Comparison of ENCODE assay signal across 1 cellular context in genomic region chr3:124635169-124635539, GRCh38.
A peak's percentile ranks its signal among the peaks of the same experiment; 100 is the strongest.
TF ChIP-seq lines count a peak whose summit lies in the region.

No MANE protein-coding gene starts in this region.

TF ChIP-seq in HepG2, 621 proteins besides CTCF, POLR2A, EP300 and RAD21 (continued from another document and continues in another):
- TF ChIP-seq, protein P1, sequence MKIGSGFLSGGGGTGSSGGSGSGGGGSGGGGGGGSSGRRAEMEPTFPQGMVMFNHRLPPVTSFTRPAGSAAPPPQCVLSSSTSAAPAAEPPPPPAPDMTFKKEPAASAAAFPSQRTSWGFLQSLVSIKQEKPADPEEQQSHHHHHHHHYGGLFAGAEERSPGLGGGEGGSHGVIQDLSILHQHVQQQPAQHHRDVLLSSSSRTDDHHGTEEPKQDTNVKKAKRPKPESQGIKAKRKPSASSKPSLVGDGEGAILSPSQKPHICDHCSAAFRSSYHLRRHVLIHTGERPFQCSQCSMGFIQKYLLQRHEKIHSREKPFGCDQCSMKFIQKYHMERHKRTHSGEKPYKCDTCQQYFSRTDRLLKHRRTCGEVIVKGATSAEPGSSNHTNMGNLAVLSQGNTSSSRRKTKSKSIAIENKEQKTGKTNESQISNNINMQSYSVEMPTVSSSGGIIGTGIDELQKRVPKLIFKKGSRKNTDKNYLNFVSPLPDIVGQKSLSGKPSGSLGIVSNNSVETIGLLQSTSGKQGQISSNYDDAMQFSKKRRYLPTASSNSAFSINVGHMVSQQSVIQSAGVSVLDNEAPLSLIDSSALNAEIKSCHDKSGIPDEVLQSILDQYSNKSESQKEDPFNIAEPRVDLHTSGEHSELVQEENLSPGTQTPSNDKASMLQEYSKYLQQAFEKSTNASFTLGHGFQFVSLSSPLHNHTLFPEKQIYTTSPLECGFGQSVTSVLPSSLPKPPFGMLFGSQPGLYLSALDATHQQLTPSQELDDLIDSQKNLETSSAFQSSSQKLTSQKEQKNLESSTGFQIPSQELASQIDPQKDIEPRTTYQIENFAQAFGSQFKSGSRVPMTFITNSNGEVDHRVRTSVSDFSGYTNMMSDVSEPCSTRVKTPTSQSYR (CRISPR knock-in tag; IDR thresholded peaks at IDR 0.05; ENCODE audit: borderline replicate concordance): peak; percentile 5; the same call in 1 of the 2 replicates
- TF ChIP-seq FOXA3 (CRISPR knock-in tag; IDR thresholded peaks at IDR 0.05) (peak; percentile 98), BRF2 (CRISPR knock-in tag; IDR thresholded peaks at IDR 0.05) (no peak), CREB1 (IDR thresholded peaks at IDR 0.05) (no peak), CREB1 (CRISPR knock-in tag; IDR thresholded peaks at IDR 0.05) (peak; percentile 71), NCOR1 (IDR thresholded peaks at IDR 0.05; ENCODE audit: borderline replicate concordance, low read length) (peak; percentile 19; the same call in 1 of the 2 replicates), AHR (CRISPR knock-in tag; IDR thresholded peaks at IDR 0.05) (peak; percentile 28; the same call in 1 of the 2 replicates), TEAD3 (CRISPR knock-in tag; optimal IDR thresholded peaks at IDR 0.05; ENCODE audit: borderline replicate concordance) (peak; percentile 75), ZNF407 (CRISPR knock-in tag; IDR thresholded peaks at IDR 0.05; ENCODE audit: not compliant biosample characterization) (no peak), CBX1 (IDR thresholded peaks at IDR 0.05; ENCODE audit: low read depth) (no peak), ZFX (CRISPR knock-in tag; IDR thresholded peaks at IDR 0.05; ENCODE audit: low read depth) (peak; percentile 67), ZFP36 (IDR thresholded peaks at IDR 0.05; ENCODE audit: borderline replicate concordance, low read depth, low read length, partially characterized antibody) (no peak), TBL1XR1 (IDR thresholded peaks at IDR 0.05; ENCODE audit: borderline replicate concordance, low read length, partially characterized antibody) (peak; percentile 55), MEIS1 (CRISPR knock-in tag; IDR thresholded peaks at IDR 0.05; ENCODE audit: borderline replicate concordance) (no peak), NFYC (CRISPR knock-in tag; IDR thresholded peaks at IDR 0.05) (no peak), PPARG (CRISPR knock-in tag; conservative IDR thresholded peaks at IDR 0.05) (peak; percentile 87), ZNF878 (CRISPR knock-in tag; IDR thresholded peaks at IDR 0.05) (0 out of 2 replicates have a peak, but pooled peaks have one; percentile 65), MXD4 (CRISPR knock-in tag; IDR thresholded peaks at IDR 0.05) (no peak; the same call in 1 of the 2 replicates), SOX6 (IDR thresholded peaks at IDR 0.05) (no peak), SOX6 (CRISPR knock-in tag; IDR thresholded peaks at IDR 0.05) (peak; percentile 94), RBFOX2 (IDR thresholded peaks at IDR 0.05; ENCODE audit: low read depth, low read length) (peak; percentile 52; the same call in 1 of the 2 replicates), ZBTB42 (CRISPR knock-in tag; IDR thresholded peaks at IDR 0.05) (no peak), GATAD1 (CRISPR knock-in tag; IDR thresholded peaks at IDR 0.05) (peak; percentile 56; the same call in 1 of the 2 replicates), ZNF839 (CRISPR knock-in tag; IDR thresholded peaks at IDR 0.05; ENCODE audit: borderline replicate concordance) (no peak), HINFP (CRISPR knock-in tag; IDR thresholded peaks at IDR 0.05; ENCODE audit: low read depth) (no peak), NFRKB (IDR thresholded peaks at IDR 0.05) (no peak), ONECUT2 (CRISPR knock-in tag; IDR thresholded peaks at IDR 0.05) (no peak), ZNF597 (CRISPR knock-in tag; IDR thresholded peaks at IDR 0.05) (no peak), STAG1 (CRISPR knock-in tag; IDR thresholded peaks at IDR 0.05) (no peak), ZNF441 (CRISPR knock-in tag; IDR thresholded peaks at IDR 0.05; ENCODE audit: borderline replicate concordance) (0 out of 2 replicates have a peak, but pooled peaks have one; percentile 44), NR0B2 (CRISPR knock-in tag; IDR thresholded peaks at IDR 0.05) (no peak), ZNF660 (CRISPR knock-in tag; IDR thresholded peaks at IDR 0.05; ENCODE audit: borderline replicate concordance, low read depth) (no peak), FOXJ3 (CRISPR knock-in tag; IDR thresholded peaks at IDR 0.05; ENCODE audit: borderline replicate concordance) (0 out of 2 replicates have a peak, but pooled peaks have one; percentile 42), ZNF326 (CRISPR knock-in tag; IDR thresholded peaks at IDR 0.05; ENCODE audit: borderline replicate concordance) (no peak), TFDP1 (CRISPR knock-in tag; IDR thresholded peaks at IDR 0.05; ENCODE audit: borderline replicate concordance) (no peak), DR1 (CRISPR knock-in tag; IDR thresholded peaks at IDR 0.05) (no peak), ZBTB7A (CRISPR knock-in tag; IDR thresholded peaks at IDR 0.05) (no peak), HMG20B (CRISPR knock-in tag; conservative IDR thresholded peaks at IDR 0.05) (0 out of 2 replicates have a peak, but pooled peaks have one; percentile 35), KDM5B (CRISPR knock-in tag; IDR thresholded peaks at IDR 0.05; ENCODE audit: borderline replicate concordance) (no peak), MLLT10 (CRISPR knock-in tag; IDR thresholded peaks at IDR 0.05) (no peak), MED8 (CRISPR knock-in tag; IDR thresholded peaks at IDR 0.05; ENCODE audit: insufficient replicate concordance) (no peak), BRCA1 (CRISPR knock-in tag; IDR thresholded peaks at IDR 0.05) (no peak), SIX1 (CRISPR knock-in tag; IDR thresholded peaks at IDR 0.05; ENCODE audit: borderline replicate concordance) (no peak)
- TF ChIP-seq, protein P2, sequence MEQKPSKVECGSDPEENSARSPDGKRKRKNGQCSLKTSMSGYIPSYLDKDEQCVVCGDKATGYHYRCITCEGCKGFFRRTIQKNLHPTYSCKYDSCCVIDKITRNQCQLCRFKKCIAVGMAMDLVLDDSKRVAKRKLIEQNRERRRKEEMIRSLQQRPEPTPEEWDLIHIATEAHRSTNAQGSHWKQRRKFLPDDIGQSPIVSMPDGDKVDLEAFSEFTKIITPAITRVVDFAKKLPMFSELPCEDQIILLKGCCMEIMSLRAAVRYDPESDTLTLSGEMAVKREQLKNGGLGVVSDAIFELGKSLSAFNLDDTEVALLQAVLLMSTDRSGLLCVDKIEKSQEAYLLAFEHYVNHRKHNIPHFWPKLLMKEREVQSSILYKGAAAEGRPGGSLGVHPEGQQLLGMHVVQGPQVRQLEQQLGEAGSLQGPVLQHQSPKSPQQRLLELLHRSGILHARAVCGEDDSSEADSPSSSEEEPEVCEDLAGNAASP (CRISPR knock-in tag; IDR thresholded peaks at IDR 0.05; ENCODE audit: borderline replicate concordance): peak; percentile 91
- TF ChIP-seq, protein P3, sequence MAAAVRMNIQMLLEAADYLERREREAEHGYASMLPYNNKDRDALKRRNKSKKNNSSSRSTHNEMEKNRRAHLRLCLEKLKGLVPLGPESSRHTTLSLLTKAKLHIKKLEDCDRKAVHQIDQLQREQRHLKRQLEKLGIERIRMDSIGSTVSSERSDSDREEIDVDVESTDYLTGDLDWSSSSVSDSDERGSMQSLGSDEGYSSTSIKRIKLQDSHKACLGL (CRISPR knock-in tag; IDR thresholded peaks at IDR 0.05): no peak
- TF ChIP-seq, protein P4, sequence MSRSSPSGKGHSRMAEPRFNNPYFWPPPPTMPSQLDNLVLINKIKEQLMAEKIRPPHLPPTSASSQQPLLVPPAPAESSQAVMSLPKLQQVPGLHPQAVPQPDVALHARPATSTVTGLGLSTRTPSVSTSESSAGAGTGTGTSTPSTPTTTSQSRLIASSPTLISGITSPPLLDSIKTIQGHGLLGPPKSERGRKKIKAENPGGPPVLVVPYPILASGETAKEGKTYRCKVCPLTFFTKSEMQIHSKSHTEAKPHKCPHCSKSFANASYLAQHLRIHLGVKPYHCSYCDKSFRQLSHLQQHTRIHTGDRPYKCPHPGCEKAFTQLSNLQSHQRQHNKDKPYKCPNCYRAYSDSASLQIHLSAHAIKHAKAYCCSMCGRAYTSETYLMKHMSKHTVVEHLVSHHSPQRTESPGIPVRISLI (CRISPR knock-in tag; IDR thresholded peaks at IDR 0.05; ENCODE audit: borderline replicate concordance): no peak
